In the genomic region with DNA sequence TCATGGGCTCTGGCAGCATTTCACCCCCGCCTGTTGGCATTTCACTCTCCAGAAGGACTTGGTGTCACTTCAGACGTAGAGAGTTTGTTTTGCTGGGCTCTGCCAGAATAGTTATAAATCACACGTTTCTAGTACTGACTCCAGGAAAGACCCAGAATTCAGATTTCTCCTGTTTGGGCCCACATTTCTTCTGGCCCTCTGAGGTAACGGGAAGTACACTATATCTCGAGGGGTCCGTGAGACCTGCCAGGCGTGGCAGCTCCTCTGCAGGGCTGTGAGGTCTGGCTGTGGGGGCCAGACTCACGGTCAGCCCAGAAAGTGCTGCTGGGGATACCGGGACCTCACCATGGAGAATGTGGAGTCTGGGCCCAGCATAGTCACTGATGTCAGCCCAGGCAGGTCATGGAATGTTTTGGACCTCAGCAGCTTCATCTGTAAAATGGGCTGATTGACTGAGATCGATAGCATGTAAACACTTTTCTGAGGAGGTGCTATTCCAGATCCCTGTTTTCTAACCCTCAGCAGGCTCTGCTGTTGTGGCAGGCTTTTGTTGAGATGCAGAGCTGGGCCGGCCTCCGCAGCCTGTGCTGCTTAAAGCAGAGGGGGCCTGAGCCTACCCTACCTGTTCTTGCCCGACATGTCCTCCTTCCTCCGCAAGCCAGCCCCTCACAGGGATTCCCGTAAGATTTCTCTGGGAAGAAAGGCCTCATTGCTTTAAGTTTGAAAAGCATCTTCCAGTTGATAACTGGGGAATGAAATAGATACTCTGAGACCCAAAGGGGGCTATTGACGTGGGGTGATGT, we compare ENCODE assay signal across 30 cellular contexts. TPM values are rescaled to one million over a fixed set of nuclear protein-coding genes. Genes with fewer than 3 reads are reported as not detected.
DNase-seq lines count a peak whose midpoint lies in the region; ATAC-seq, FAIRE-seq and TF ChIP-seq lines count a peak whose summit lies in the region.
"Had no signal": no experiment of that assay in that cellular context is flagged by ENCODE, and none has a peak within 500 bp of the region (broad histone marks: within the 10 kb centered on the region; RNA-seq: fewer than 3 reads in every experiment).

No MANE protein-coding gene starts in this region.

- WGBS in K562 (ENCODE audit: insufficient coverage, low coverage, missing lambda C conversion rate), result 10% methylated on average over 16 of the region's 16 CpGs

- no peak overlapping the region for H2AFZ ChIP-seq in K562 (ENCODE audit: low read depth, low read length)

- no peak for FAIRE-seq in K562 (lab: Jason Lieb, UNC)
- FAIRE-seq: GM18507 had no signal

- H3K4me2 ChIP-seq in K562 (ENCODE audit: insufficient read depth, low read length), result no peak overlapping the region
- H3K4me2 ChIP-seq in skeletal muscle satellite cell (ENCODE audit: low read length), result peak overlapping the region; percentile 6

- CTCF ChIA-PET in K562 (lab: Yijun Ruan, JAX; ENCODE audit: low intra/inter-chr PET ratio), result no interaction called here

- POLR2A ChIA-PET in K562 (lab: Yijun Ruan, JAX), result interaction anchor here (1.5 kb wide), 1 partner anchor 37 kb away, joined by 4 read pairs; no protein-coding TSS in a partner anchor

- H3K36me3 Mint-ChIP-seq in CD14-positive monocyte, result peaks cover 5 to 6% of the 10 kb centered on the region in 2 donors
- H3K36me3 Mint-ChIP-seq: activated CD8-positive, alpha-beta memory T cell treated with anti-CD3 and anti-CD28 coated beads, Interleukin-2, amount 10 ng/mL, durations not matched to agents 7 days and 5 days; activated naive CD8-positive, alpha-beta T cell; natural killer cell had no signal

- H3K79me2 ChIP-seq in K562 (ENCODE audit: control insufficient read depth, insufficient read depth, low read length), result no peaks in the 10 kb centered on the region

- H3K27me3 Mint-ChIP-seq in CD14-positive monocyte (ENCODE audit: low read depth in 3 of 3), result peaks cover 0 to 4% (median 0%) of the 10 kb centered on the region in 3 donors
- H3K27me3 Mint-ChIP-seq: activated CD8-positive, alpha-beta memory T cell treated with anti-CD3 and anti-CD28 coated beads, Interleukin-2, amount 10 ng/mL, durations not matched to agents 7 days and 5 days; activated naive CD8-positive, alpha-beta T cell; stimulated activated naive CD8-positive, alpha-beta T cell treated with anti-CD3 and anti-CD28 coated beads, Interleukin-15, Interleukin-2, amounts not matched to agents 100 ng/mL and 50 ng/mL, for 24 hours had no signal

- H3K4me3 ChIP-seq in K562 (no peak overlapping the region), skeletal muscle satellite cell (ENCODE audit: low read length) (no peak overlapping the region), BE2C (ENCODE audit: low read depth, low read length) (no peak overlapping the region)
- H3K4me3 ChIP-seq: ovary had no signal

- in situ Hi-C loops in K562 (cut with MboI), result no loop called here

- H3K27me3 ChIP-seq in K562 (ENCODE audit: control insufficient read depth in 2 of 2, insufficient read depth in 2 of 2, low read length in 2 of 2) (peaks cover 36 to 65% of the 10 kb centered on the region in 2 experiments), skeletal muscle satellite cell (ENCODE audit: control insufficient read depth, insufficient read depth, low read length) (no peaks in the 10 kb centered on the region), BE2C (no peaks in the 10 kb centered on the region)
- H3K27me3 ChIP-seq: ovary had no signal

- ATAC-seq in K562, result no peak
- peak; percentile 71 for ATAC-seq in left ventricle myocardium superior
- ATAC-seq in HG02938 (IDR thresholded peaks at IDR 0.05; ENCODE audit: unreplicated experiment), result no peak
- ATAC-seq: activated CD8-positive, alpha-beta memory T cell treated with anti-CD3 and anti-CD28 coated beads, Interleukin-2, amount 10 ng/mL, durations not matched to agents 7 days and 5 days had no signal

- H3K4me1 Mint-ChIP-seq in CD14-positive monocyte, result peaks cover 46% of the 10 kb centered on the region
- H3K4me1 Mint-ChIP-seq: activated CD4-positive, alpha-beta T cell treated with anti-CD3 and anti-CD28 coated beads, Interleukin-2, amount 10 ng/mL, durations not matched to agents 7 days and 5 days; activated CD8-positive, alpha-beta memory T cell treated with anti-CD3 and anti-CD28 coated beads, Interleukin-2, amount 10 ng/mL, durations not matched to agents 7 days and 5 days; mesothelial cell of epicardium had no signal

- no peak for TF ChIP-seq EP300 in K562 (IDR thresholded peaks at IDR 0.05; ENCODE audit: low read length)

- peaks cover 2 to 11% (median 4%) of the 10 kb centered on the region in 7 donors for H3K9me3 Mint-ChIP-seq in CD14-positive monocyte
- H3K9me3 Mint-ChIP-seq: activated CD4-positive, alpha-beta T cell treated with anti-CD3 and anti-CD28 coated beads, Interleukin-2, amount 10 ng/mL, durations not matched to agents 7 days and 5 days; activated T-helper 1 cell treated with anti-CD3 and anti-CD28 coated beads, Interleukin-12 subunit alpha, Interleukin-12 subunit beta, Interleukin-2, Interleukin-4 antibody, amounts not matched to agents 30 ng/mL and 10 ng/mL and 1 ng/mL, durations not matched to agents 14 hours and 24 hours and 36 hours; natural killer cell; stimulated activated naive CD8-positive, alpha-beta T cell treated with anti-CD3 and anti-CD28 coated beads, Interleukin-15, Interleukin-2, amounts not matched to agents 100 ng/mL and 50 ng/mL, for 24 hours had no signal

- no TSS peak for BruUV-seq in K562 (replicated peaks; lab: Mats Ljungman, UMichigan)

- TF ChIP-seq POLR2A in K562 (conservative IDR thresholded peaks at IDR 0.05), result no peak

- H3K36me3 ChIP-seq in K562 (ENCODE audit: control insufficient read depth, insufficient read depth, low read length), result no peaks in the 10 kb centered on the region
- H3K36me3 ChIP-seq in skeletal muscle satellite cell (ENCODE audit: insufficient read depth, low read length), result no peaks in the 10 kb centered on the region
- H3K36me3 ChIP-seq in BE2C, result no peaks in the 10 kb centered on the region
- H3K36me3 ChIP-seq: ovary had no signal

- peak overlapping the region; percentile 1 to 94 (median 83) for H3K27ac Mint-ChIP-seq in CD14-positive monocyte
- H3K27ac Mint-ChIP-seq: activated CD4-positive, alpha-beta T cell treated with anti-CD3 and anti-CD28 coated beads, Interleukin-2, amount 10 ng/mL, durations not matched to agents 7 days and 5 days; activated CD8-positive, alpha-beta memory T cell treated with anti-CD3 and anti-CD28 coated beads, Interleukin-2, amount 10 ng/mL, durations not matched to agents 7 days and 5 days; activated naive CD8-positive, alpha-beta T cell; activated T-helper 1 cell treated with anti-CD3 and anti-CD28 coated beads, Interleukin-12 subunit alpha, Interleukin-12 subunit beta, Interleukin-2, Interleukin-4 antibody, amounts not matched to agents 30 ng/mL and 10 ng/mL and 1 ng/mL, durations not matched to agents 14 hours and 24 hours and 36 hours; mesothelial cell of epicardium; stimulated activated naive CD8-positive, alpha-beta T cell treated with anti-CD3 and anti-CD28 coated beads, Interleukin-15, Interleukin-2, amounts not matched to agents 100 ng/mL and 50 ng/mL, for 24 hours had no signal

- peak overlapping the region in 1 of 2 donors; percentile 35 for H3K4me3 Mint-ChIP-seq in CD14-positive monocyte
- H3K4me3 Mint-ChIP-seq: activated CD4-positive, alpha-beta T cell treated with anti-CD3 and anti-CD28 coated beads, Interleukin-2, amount 10 ng/mL, durations not matched to agents 7 days and 5 days; activated CD8-positive, alpha-beta memory T cell treated with anti-CD3 and anti-CD28 coated beads, Interleukin-2, amount 10 ng/mL, durations not matched to agents 7 days and 5 days; activated naive CD8-positive, alpha-beta T cell; activated T-helper 1 cell treated with anti-CD3 and anti-CD28 coated beads, Interleukin-12 subunit alpha, Interleukin-12 subunit beta, Interleukin-2, Interleukin-4 antibody, amounts not matched to agents 30 ng/mL and 10 ng/mL and 1 ng/mL, durations not matched to agents 14 hours and 24 hours and 36 hours; mesothelial cell of epicardium; natural killer cell; stimulated activated naive CD8-positive, alpha-beta T cell treated with anti-CD3 and anti-CD28 coated beads, Interleukin-15, Interleukin-2, amounts not matched to agents 100 ng/mL and 50 ng/mL, for 24 hours had no signal

- no peak for TF ChIP-seq CTCF in CD14-positive monocyte (IDR thresholded peaks at IDR 0.05)
- TF ChIP-seq CTCF in K562 (IDR thresholded peaks at IDR 0.05 in 2 of 3, conservative IDR thresholded peaks at IDR 0.05 in 1 of 3; ENCODE audit: insufficient read depth in 2 of 3, low read depth in 1 of 3, low read length in 3 of 3), result no peak
- TF ChIP-seq CTCF in BE2C (IDR thresholded peaks at IDR 0.05; ENCODE audit: low read depth, low read length), result no peak

- no peak for TF ChIP-seq RAD21 in K562 (CRISPR knock-in tag; conservative IDR thresholded peaks at IDR 0.05 in 1 of 2, IDR thresholded peaks at IDR 0.05 in 1 of 2)

- intact Hi-C loops in CD14-positive monocyte (cut with micrococcal nuclease), result loop anchor here in 1 of 2 donors (5.0 kb wide), 1 partner anchor 36 kb away; no protein-coding TSS in a partner anchor
- intact Hi-C loops in K562 (cut with micrococcal nuclease), result no loop called here
- intact Hi-C loops in left ventricle myocardium superior (cut with micrococcal nuclease), result no loop called here

- H3K9me1 ChIP-seq in K562 (ENCODE audit: control insufficient read depth, insufficient read depth, low read length), result peaks cover 5% of the 10 kb centered on the region

- H3K9me3 ChIP-seq in K562 (replicated peaks; ENCODE audit: control insufficient read depth, insufficient read depth, low read depth, low read length), result no peaks in the 10 kb centered on the region
- H3K9me3 ChIP-seq in skeletal muscle satellite cell (replicated peaks; ENCODE audit: low read length), result no peaks in the 10 kb centered on the region
- H3K9me3 ChIP-seq in BE2C, result peaks cover 4% of the 10 kb centered on the region; the same call in 1 of the 2 replicates
- H3K9me3 ChIP-seq: Caco-2, ovary had no signal

- no peak overlapping the region for H3K27ac ChIP-seq in K562 (ENCODE audit: extremely low read depth, low read depth, low read length)
- H3K27ac ChIP-seq: epithelial cell of prostate, ovary, WERI-Rb-1 had no signal

- peaks cover 4 to 13% of the 10 kb centered on the region in 2 experiments; a peak in 4 of 5 replicates for H3K4me1 ChIP-seq in K562 (replicated peaks in 1 of 2; ENCODE audit: control insufficient read depth in 2 of 2, insufficient read depth in 2 of 2, low read length in 2 of 2)
- H3K4me1 ChIP-seq in skeletal muscle satellite cell (ENCODE audit: control insufficient read depth, insufficient read depth, low read length), result peaks cover 21% of the 10 kb centered on the region
- H3K4me1 ChIP-seq in BE2C, result no peaks in the 10 kb centered on the region
- H3K4me1 ChIP-seq: Caco-2 had no signal

- DNase-seq in CD14-positive monocyte (ENCODE audit: low spot score) (no peak), K562 (ENCODE audit: extremely low read depth in 1 of 4, low spot score in 3 of 4) (no peak), left ventricle myocardium superior (peak; percentile 64), NCI-H2171 treated with DMSO at 0.1 percent for 48 hours (lab: John Stamatoyannopoulos, UW) (no peak), NCI-H526 (lab: John Stamatoyannopoulos, UW) (no peak), BE2C (no peak)
- DNase-seq: activated CD4-positive, alpha-beta T cell treated with anti-CD3 and anti-CD28 coated beads, Interleukin-2, amount 10 ng/mL, durations not matched to agents 7 days and 5 days; activated CD8-positive, alpha-beta memory T cell treated with anti-CD3 and anti-CD28 coated beads, Interleukin-2, amount 10 ng/mL, durations not matched to agents 7 days and 5 days; Caco-2; DMS79; effector CD4-positive, alpha-beta T cell; GF-D8; natural killer cell; NCI-H69; stimulated activated CD4-positive, alpha-beta T cell treated with anti-CD3 and anti-CD28 coated beads, Interleukin-15, amount 100 ng/mL, for 24 hours; T-helper 9 cell; trophoblast cell had no signal

- peaks cover 12% of the 10 kb centered on the region for H4K20me1 ChIP-seq in K562 (replicated peaks; ENCODE audit: control insufficient read depth, insufficient read depth, low read length)

- H3K9ac ChIP-seq in K562 (ENCODE audit: insufficient read depth in 1 of 2, low read depth in 2 of 2, low read length in 2 of 2) (peak overlapping the region in 1 of 2 experiments; percentile 28; a peak in 1 of 4 replicates), skeletal muscle satellite cell (ENCODE audit: low read depth, low read length) (peak overlapping the region; percentile 52)

RNA-seq across cellular contexts. Expression of a gene that starts 38.5 kb away (rescaled TPM):
- polyA plus RNA-seq in CD14-positive monocyte (not detected), K562 (2011; rRNA removed) (not detected in 2 replicates), K562 (2014; fragmentation: Illumina TruSeq; extraction: Trizol) (not detected in 2 replicates), K562 (2014; fragmentation: Nextera tagmentation; extraction: Ambion mirVana) (not detected), K562 (2014; rRNA removed) (0.13 TPM in 1 of 2 replicates, not detected in the other)
- total RNA-seq in K562 (2011; cell fraction: chromatin; rRNA removed; ENCODE audit: low replicate concordance), result not detected in 2 replicates
- not detected in 2 replicates for total RNA-seq in K562 (2011; cell fraction: nucleolus; rRNA removed)
- total RNA-seq in K562 (2011; cell fraction: nucleoplasm; rRNA removed), result not detected in 2 replicates
- total RNA-seq in K562 (2014; rRNA removed) (not detected in 2 replicates), K562 (2014; rRNA removed; fragmentation: Illumina TruSeq; extraction: Trizol) (not detected in 2 replicates), K562 (2015; rRNA removed; fragmentation: Illumina TruSeq; extraction: Trizol) (not detected in 2 replicates), K562 (2021) (0.09 TPM in 1 of 2 replicates, not detected in the other), left ventricle myocardium superior (0.67 TPM)
- not detected in 2 replicates for polyA plus RNA-seq in K562 (2011; cell fraction: cytosol; rRNA removed)
- polyA plus RNA-seq in K562 (2011; cell fraction: nucleus; rRNA removed), result 0.15 and 0.53 TPM in 2 replicates
- polyA plus RNA-seq in K562 (2012), result not detected in 2 replicates
- polyA minus RNA-seq in K562 (2011; rRNA and poly(A)+ RNA removed), result not detected in 2 replicates
- not detected in 2 replicates for polyA minus RNA-seq in K562 (2011; cell fraction: cytosol; rRNA and poly(A)+ RNA removed)
- not detected in 2 replicates for polyA minus RNA-seq in K562 (2011; cell fraction: nucleus; rRNA and poly(A)+ RNA removed)
- total RNA-seq in skeletal muscle satellite cell (2012; rRNA removed), result not detected in 2 replicates
- not detected for polyA plus RNA-seq in BE2C (2012; ENCODE audit: insufficient read depth, insufficient read length, low read depth)
- total RNA-seq: activated CD8-positive, alpha-beta memory T cell treated with anti-CD3 and anti-CD28 coated beads, Interleukin-2, amount 10 ng/mL, durations not matched to agents 7 days and 5 days; activated T-helper 1 cell treated with anti-CD3 and anti-CD28 coated beads, Interleukin-12 subunit alpha, Interleukin-12 subunit beta, Interleukin-2, Interleukin-4 antibody, amounts not matched to agents 30 ng/mL and 10 ng/mL and 1 ng/mL, durations not matched to agents 14 hours and 24 hours and 36 hours; HT1080 had no signal
- polyA plus RNA-seq: BJ had no signal

RNA-seq across cellular contexts. Expression of a gene that starts 59.8 kb away (rescaled TPM):
- polyA plus RNA-seq in CD14-positive monocyte, result not detected
- total RNA-seq in K562 (2011; cell fraction: chromatin; rRNA removed; ENCODE audit: low replicate concordance), result not detected in 2 replicates
- total RNA-seq in K562 (2011; cell fraction: nucleolus; rRNA removed), result not detected in 2 replicates
- total RNA-seq in K562 (2011; cell fraction: nucleoplasm; rRNA removed), result not detected in 2 replicates
- not detected in 2 replicates for total RNA-seq in K562 (2014; rRNA removed)
- not detected in 2 replicates for total RNA-seq in K562 (2014; rRNA removed; fragmentation: Illumina TruSeq; extraction: Trizol)
- not detected in 2 replicates for total RNA-seq in K562 (2015; rRNA removed; fragmentation: Illumina TruSeq; extraction: Trizol)
- not detected in 2 replicates for total RNA-seq in K562 (2021)
- not detected in 2 replicates for polyA plus RNA-seq in K562 (2011; rRNA removed)
- polyA plus RNA-seq in K562 (2011; cell fraction: cytosol; rRNA removed), result not detected in 2 replicates
- not detected in 2 replicates for polyA plus RNA-seq in K562 (2011; cell fraction: nucleus; rRNA removed)
- not detected in 2 replicates for polyA plus RNA-seq in K562 (2012)
- not detected in 2 replicates for polyA plus RNA-seq in K562 (2014; fragmentation: Illumina TruSeq; extraction: Trizol)
- not detected for polyA plus RNA-seq in K562 (2014; fragmentation: Nextera tagmentation; extraction: Ambion mirVana)
- polyA plus RNA-seq in K562 (2014; rRNA removed), result not detected in 2 replicates
- not detected in 2 replicates for polyA minus RNA-seq in K562 (2011; rRNA and poly(A)+ RNA removed)
- not detected in 2 replicates for polyA minus RNA-seq in K562 (2011; cell fraction: cytosol; rRNA and poly(A)+ RNA removed)
- polyA minus RNA-seq in K562 (2011; cell fraction: nucleus; rRNA and poly(A)+ RNA removed), result not detected in 2 replicates
- 35.5 TPM for total RNA-seq in left ventricle myocardium superior
- 0.51 and 6.8 TPM in 2 replicates for total RNA-seq in skeletal muscle satellite cell (2012; rRNA removed)
- polyA plus RNA-seq in BE2C (2012; ENCODE audit: insufficient read depth, insufficient read length, low read depth), result 0.83 TPM
- total RNA-seq: A673; activated CD4-positive, alpha-beta T cell treated with anti-CD3 and anti-CD28 coated beads, Interleukin-2, amount 10 ng/mL, durations not matched to agents 7 days and 5 days; activated CD8-positive, alpha-beta memory T cell treated with anti-CD3 and anti-CD28 coated beads, Interleukin-2, amount 10 ng/mL, durations not matched to agents 7 days and 5 days; activated T-helper 1 cell treated with anti-CD3 and anti-CD28 coated beads, Interleukin-12 subunit alpha, Interleukin-12 subunit beta, Interleukin-2, Interleukin-4 antibody, amounts not matched to agents 30 ng/mL and 10 ng/mL and 1 ng/mL, durations not matched to agents 14 hours and 24 hours and 36 hours; HT1080 had no signal
- polyA plus RNA-seq: BJ had no signal

Comparison
In these comparisons a context has a peak if more than half of its experiments do, and no peak if none do; other contexts are left out.
1. RNA of a gene that starts 59.8 kb away (total RNA-seq): 35.5 TPM in left ventricle myocardium superior (single experiment); not detected in K562; every median in the first group is over 10 times any median in the second.